In genomic region chr5:50744761-50745160, GRCh38 we compare ENCODE assay signal across 8 cellular contexts.
A peak's percentile ranks its signal among the peaks of the same experiment; 100 is the strongest.
DNase-seq lines count a peak whose midpoint lies in the region; ATAC-seq and TF ChIP-seq lines count a peak whose summit lies in the region.

No MANE protein-coding gene starts in this region.

- no peaks in the 10 kb centered on the region for H3K36me3 Mint-ChIP-seq in activated naive CD4-positive, alpha-beta T cell treated with anti-CD3 and anti-CD28 coated beads for 36 hours (ENCODE audit: low read depth)

- H3K4me3 ChIP-seq in fibroblast of villous mesenchyme (ENCODE audit: low read depth, low read length), result peak overlapping the region; percentile 41

- CTCF ChIA-PET in activated naive CD4-positive, alpha-beta T cell treated with anti-CD3 and anti-CD28 coated beads for 36 hours (lab: Charles Lee), result interaction anchor here (0.7 to 1.4 kb wide), 2 partner anchors 15 to 58 kb away, joined by 3 to 6 read pairs; no protein-coding TSS in a partner anchor

- peak overlapping the region; percentile 69 for H3K27ac Mint-ChIP-seq in activated naive CD4-positive, alpha-beta T cell treated with anti-CD3 and anti-CD28 coated beads for 36 hours
- H3K27ac Mint-ChIP-seq in stimulated activated naive CD8-positive, alpha-beta T cell treated with anti-CD3 and anti-CD28 coated beads, Interleukin-15, amount 100 ng/mL, for 72 hours, result peak overlapping the region; percentile 46 to 68

- intact Hi-C loops in activated naive CD4-positive, alpha-beta T cell treated with anti-CD3 and anti-CD28 coated beads for 36 hours (cut with micrococcal nuclease), result loop anchor here (1.0 to 2.0 kb wide), 5 partner anchors 7 to 76 kb away; no protein-coding TSS in a partner anchor

- peaks cover 56% of the 10 kb centered on the region for H3K4me1 Mint-ChIP-seq in activated naive CD4-positive, alpha-beta T cell treated with anti-CD3 and anti-CD28 coated beads for 36 hours (ENCODE audit: low read depth)
- H3K4me1 Mint-ChIP-seq in stimulated activated naive CD8-positive, alpha-beta T cell treated with anti-CD3 and anti-CD28 coated beads, Interleukin-15, amount 100 ng/mL, for 72 hours, result peaks cover 69% of the 10 kb centered on the region

- H3K9me3 Mint-ChIP-seq in activated naive CD4-positive, alpha-beta T cell treated with anti-CD3 and anti-CD28 coated beads for 36 hours, result no peaks in the 10 kb centered on the region
- H3K9me3 Mint-ChIP-seq in stimulated activated naive CD8-positive, alpha-beta T cell treated with anti-CD3 and anti-CD28 coated beads, Interleukin-15, amount 100 ng/mL, for 72 hours, result no peaks in the 10 kb centered on the region

- no peak for DNase-seq in activated naive CD4-positive, alpha-beta T cell treated with anti-CD3 and anti-CD28 coated beads for 36 hours
- DNase-seq in activated naive CD4-positive, alpha-beta T cell (lab: John Stamatoyannopoulos, UW), result no peak
- DNase-seq in RPMI8226 (peak; percentile 32), fibroblast of villous mesenchyme (ENCODE audit: low read depth) (peak; percentile 79), NCI-H2171 (lab: John Stamatoyannopoulos, UW) (no peak), occipital lobe (lab: John Stamatoyannopoulos, UW) (no peak)
- DNase-seq in stimulated activated naive CD8-positive, alpha-beta T cell treated with anti-CD3 and anti-CD28 coated beads, Interleukin-15, amount 100 ng/mL, for 72 hours, result no peak

- peak; percentile 60 for ATAC-seq in HG02870 (IDR thresholded peaks at IDR 0.05; ENCODE audit: unreplicated experiment)
- peak; percentile 73 for ATAC-seq in stimulated activated naive CD8-positive, alpha-beta T cell treated with anti-CD3 and anti-CD28 coated beads, Interleukin-15, amount 100 ng/mL, for 72 hours

- H3K4me3 Mint-ChIP-seq in activated naive CD4-positive, alpha-beta T cell treated with anti-CD3 and anti-CD28 coated beads for 36 hours, result peak overlapping the region; percentile 70
- peak overlapping the region; percentile 76 to 91 for H3K4me3 Mint-ChIP-seq in stimulated activated naive CD8-positive, alpha-beta T cell treated with anti-CD3 and anti-CD28 coated beads, Interleukin-15, amount 100 ng/mL, for 72 hours

- TF ChIP-seq CTCF in fibroblast of villous mesenchyme (IDR thresholded peaks at IDR 0.05; ENCODE audit: insufficient read depth, low read depth, low read length), result no peak

- no peaks in the 10 kb centered on the region for H3K27me3 Mint-ChIP-seq in activated naive CD4-positive, alpha-beta T cell treated with anti-CD3 and anti-CD28 coated beads for 36 hours (ENCODE audit: low read depth)
- H3K27me3 Mint-ChIP-seq in stimulated activated naive CD8-positive, alpha-beta T cell treated with anti-CD3 and anti-CD28 coated beads, Interleukin-15, amount 100 ng/mL, for 72 hours, result no peaks in the 10 kb centered on the region

Comparison
In these comparisons a context has a peak if more than half of its experiments do, and no peak if none do; other contexts are left out.
1. DNase-seq: peak in RPMI8226 (single experiment) and fibroblast of villous mesenchyme (single experiment); none in activated naive CD4-positive, alpha-beta T cell treated with anti-CD3 and anti-CD28 coated beads for 36 hours (single experiment), activated naive CD4-positive, alpha-beta T cell (0 of 4), stimulated activated naive CD8-positive, alpha-beta T cell treated with anti-CD3 and anti-CD28 coated beads, Interleukin-15, amount 100 ng/mL, for 72 hours (0 of 2), NCI-H2171 (single experiment) and occipital lobe (single experiment).